13 cellular contexts compared by ENCODE assay signal in genomic region chr3:123446210-123446609, GRCh38. TPM values are rescaled to one million over a fixed set of nuclear protein-coding genes. Genes with fewer than 3 reads are reported as not detected.
DNase-seq lines count a peak whose midpoint lies in the region; ATAC-seq and TF ChIP-seq lines count a peak whose summit lies in the region.
"Had no signal": no experiment of that assay in that cellular context is flagged by ENCODE, and none has a peak within 500 bp of the region (broad histone marks: within the 10 kb centered on the region; RNA-seq: fewer than 3 reads in every experiment).

No MANE protein-coding gene starts in this region.

- H3K4me1 Mint-ChIP-seq in progenitor cell of endocrine pancreas (ENCODE audit: low read depth), result peaks cover 39% of the 10 kb centered on the region

- TF ChIP-seq CTCF in right atrium auricular region (IDR thresholded peaks at IDR 0.05), result no peak
- no peak for TF ChIP-seq CTCF in gastroesophageal sphincter (IDR thresholded peaks at IDR 0.05)
- TF ChIP-seq CTCF in progenitor cell of endocrine pancreas (IDR thresholded peaks at IDR 0.05; ENCODE audit: unreplicated experiment), result no peak

- no peaks in the 10 kb centered on the region for H3K9me3 Mint-ChIP-seq in progenitor cell of endocrine pancreas (ENCODE audit: low read depth)

- H3K27ac ChIP-seq in right atrium auricular region, result peak overlapping the region; percentile 86 to 97
- H3K27ac ChIP-seq in gastroesophageal sphincter, result peak overlapping the region; percentile 93 to 98 (median 96)
- peak overlapping the region; percentile 6 to 40 for H3K27ac ChIP-seq in aorta (ENCODE audit: low read depth in 1 of 2, low read length in 2 of 2)
- H3K27ac ChIP-seq: neutrophil had no signal

- H3K27me3 Mint-ChIP-seq in progenitor cell of endocrine pancreas, result peaks cover 15% of the 10 kb centered on the region

- H3K27me3 ChIP-seq in right atrium auricular region (no peaks in the 10 kb centered on the region), gastroesophageal sphincter (peaks cover 25% of the 10 kb centered on the region), aorta (ENCODE audit: control insufficient read depth in 1 of 2, insufficient read depth in 2 of 2, low read length in 1 of 2) (no peaks in the 10 kb centered on the region)

- intact Hi-C loops in Right ventricle myocardium inferior (cut with DNase I) (loop anchor here (2.0 to 5.0 kb wide), 3 partner anchors 69 to 117 kb away; no protein-coding TSS in a partner anchor), aorta (cut with DNase I) (loop anchor here (5.0 to 10.0 kb wide), 5 partner anchors 44 to 114 kb away; no protein-coding TSS in a partner anchor)

- no peak for TF ChIP-seq EP300 in gastroesophageal sphincter (IDR thresholded peaks at IDR 0.05)

- H3K27ac Mint-ChIP-seq in progenitor cell of endocrine pancreas, result no peak overlapping the region

- H3K4me3 Mint-ChIP-seq in progenitor cell of endocrine pancreas (ENCODE audit: low read depth), result peak overlapping the region; percentile 73

- H3K36me3 Mint-ChIP-seq in progenitor cell of endocrine pancreas (ENCODE audit: insufficient read depth), result peaks cover 1% of the 10 kb centered on the region

- no peak for ATAC-seq in Right ventricle myocardium inferior
- no peak for ATAC-seq in gastroesophageal sphincter
- no peak for ATAC-seq in aorta (ENCODE audit: low FRiP score)
- no peak for ATAC-seq in GM18907 (IDR thresholded peaks at IDR 0.05; ENCODE audit: unreplicated experiment)

- H3K4me1 ChIP-seq in right atrium auricular region, result peaks cover 0 to 47% of the 10 kb centered on the region in 2 donors
- H3K4me1 ChIP-seq in gastroesophageal sphincter, result peaks cover 0 to 74% (median 2%) of the 10 kb centered on the region in 3 donors
- H3K4me1 ChIP-seq in aorta (ENCODE audit: control insufficient read depth in 1 of 2, insufficient read depth in 2 of 2, low read length in 2 of 2), result no peaks in the 10 kb centered on the region

- WGBS in gastroesophageal sphincter (ENCODE audit: low coverage in 1 of 2), 2 donors, result 33% methylated on average over 2 of the region's 2 CpGs; no CpG with 5 or more reads in 1 of the 2 donors
- WGBS in aorta, 2 donors, result 21 to 33% methylated on average over 2 of the region's 2 CpGs

- TF ChIP-seq POLR2A in gastroesophageal sphincter (IDR thresholded peaks at IDR 0.05), result no peak

- H3K9me3 ChIP-seq in right atrium auricular region (no peaks in the 10 kb centered on the region), gastroesophageal sphincter (no peaks in the 10 kb centered on the region), aorta (ENCODE audit: control insufficient read depth, low read length) (no peaks in the 10 kb centered on the region)
- H3K9me3 ChIP-seq: neutrophil, SK-N-SH had no signal

- H3K36me3 ChIP-seq in right atrium auricular region (no peaks in the 10 kb centered on the region), gastroesophageal sphincter (no peaks in the 10 kb centered on the region), aorta (ENCODE audit: control insufficient read depth in 1 of 2, insufficient read depth in 2 of 2, low read length in 1 of 2) (no peaks in the 10 kb centered on the region)
- H3K36me3 ChIP-seq: neutrophil had no signal

- H3K4me3 ChIP-seq in right atrium auricular region, result peak overlapping the region; percentile 46 to 75
- peak overlapping the region; percentile 81 to 91 for H3K4me3 ChIP-seq in gastroesophageal sphincter
- peak overlapping the region; percentile 59 to 87 for H3K4me3 ChIP-seq in aorta (ENCODE audit: low read length in 2 of 2)

- DNase-seq in right atrium auricular region (ENCODE audit: low spot score), result no peak
- DNase-seq in Right ventricle myocardium inferior (ENCODE audit: missing footprints), result no peak
- no peak for DNase-seq in progenitor cell of endocrine pancreas (ENCODE audit: low spot score, unreplicated experiment)
- peak in 1 of 2 donors; percentile 22 for DNase-seq in aorta
- no peak for DNase-seq in NCI-H226
- DNase-seq in stimulated activated CD4-positive, alpha-beta T cell treated with anti-CD3 and anti-CD28 coated beads, Interleukin-4, amount 100 ng/mL, for 1 hour, result no peak
- DNase-seq: H7, NCI-H187 treated with DMSO at 0.1 percent for 48 hours, NCI-H526 treated with DMSO at 0.1 percent for 48 hours, SK-N-SH had no signal

RNA-seq across cellular contexts. Expression of gene ADCY5, which starts 2.7 kb away (rescaled TPM):
- total RNA-seq in right atrium auricular region, result 100 to 1,000 TPM; 105 to 163 TPM
- total RNA-seq in Right ventricle myocardium inferior, result 232 TPM
- total RNA-seq in gastroesophageal sphincter, result 100 to 1,000 TPM; 119 to 251 (median 185) TPM
- total RNA-seq in progenitor cell of endocrine pancreas, result 33.8 and 35.9 TPM in 2 replicates
- 10 to 100 TPM; 65.5 to 72.7 TPM for total RNA-seq in aorta
- polyA plus RNA-seq in aorta, result 10 to 100 TPM in 1 of 2 donors, 1 to 10 TPM in 1; 6.6 to 16.3 TPM

Comparison
In these comparisons a context has a peak if more than half of its experiments do, and no peak if none do; other contexts are left out.
1. H3K27ac ChIP-seq: peak in every context shown above with its lines; median percentile 96 in gastroesophageal sphincter; 92 in right atrium auricular region; 23 in aorta.